In the genomic region with DNA sequence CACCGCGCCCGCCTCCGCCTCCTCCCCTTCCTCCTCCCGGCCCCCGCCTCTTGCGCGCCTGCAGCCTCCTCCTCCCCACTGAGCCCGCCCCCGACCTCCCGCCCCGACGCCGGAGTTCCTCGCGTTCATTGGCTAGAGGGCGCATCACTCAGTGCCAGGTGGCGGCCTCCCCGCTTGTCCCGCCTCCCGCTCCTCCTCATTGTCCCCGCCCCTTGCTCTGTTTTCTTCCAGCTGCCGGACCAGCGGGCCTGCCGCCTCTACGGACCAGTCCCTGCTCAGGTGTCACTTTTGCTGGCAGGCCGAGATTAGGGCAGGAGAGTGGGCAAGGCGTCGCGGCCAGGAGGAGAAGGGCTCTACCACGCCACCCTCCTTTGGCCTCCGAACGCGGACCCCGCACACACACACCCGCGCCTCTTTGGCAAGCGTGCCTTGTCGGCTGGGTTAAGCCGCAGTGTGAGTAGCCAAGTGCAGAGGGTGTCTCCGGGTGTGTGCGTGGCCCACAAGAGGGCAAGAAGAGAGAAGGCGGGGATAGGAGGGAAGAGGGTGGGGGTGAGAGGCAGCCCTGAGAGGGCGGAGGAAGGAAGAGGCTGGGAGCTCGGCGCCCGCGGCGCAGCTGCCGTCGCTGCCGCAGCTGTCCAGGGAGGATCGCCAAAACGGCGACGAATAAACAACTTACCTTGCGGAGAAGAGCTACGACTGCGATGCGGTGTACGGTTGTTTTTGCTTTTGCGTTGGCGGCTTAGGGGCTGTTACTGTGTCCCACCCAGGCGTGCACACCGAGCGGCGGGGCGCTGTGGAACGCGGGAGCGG, we compare ENCODE assay signal across 8 cellular contexts. TPM values are rescaled to one million over a fixed set of nuclear protein-coding genes. Genes with fewer than 3 reads are reported as not detected.
DNase-seq lines count a peak whose midpoint lies in the region; ATAC-seq and TF ChIP-seq lines count a peak whose summit lies in the region.

No MANE protein-coding gene starts in this region.

- H3K9ac ChIP-seq in HUES48 (ENCODE audit: low read depth, low read length) (peak overlapping the region; percentile 53; the same call in 1 of the 2 replicates), endodermal cell (ENCODE audit: extremely low read depth, low read length, poor library complexity, severe bottlenecking) (peak overlapping the region; percentile 46)

- in situ Hi-C loops in Caki2 (cut with HindIII; ENCODE audit: low pct_unique_long_range_greater_than_20kb, low sequenced_read_pairs), result no loop called here

- H3K4me1 ChIP-seq in HUES48 (ENCODE audit: control insufficient read depth, insufficient read depth, low read length) (peaks cover 18% of the 10 kb centered on the region), endodermal cell (ENCODE audit: control insufficient read depth, insufficient read depth, low read length) (no peaks in the 10 kb centered on the region), mesodermal cell (ENCODE audit: control insufficient read depth, insufficient read depth, low read length, poor library complexity, severe bottlenecking) (peaks cover 8% of the 10 kb centered on the region)

- ATAC-seq in GM21423 (IDR thresholded peaks at IDR 0.05; ENCODE audit: unreplicated experiment), result peak; percentile 77

- no peaks in the 10 kb centered on the region for H3K9me3 Mint-ChIP-seq in endodermal cell

- peak overlapping the region; percentile 91 for H3K27ac Mint-ChIP-seq in endodermal cell

- H3K36me3 ChIP-seq in HUES48 (ENCODE audit: control insufficient read depth, insufficient read depth, low read length) (no peaks in the 10 kb centered on the region), endodermal cell (ENCODE audit: control insufficient read depth, insufficient read depth, low read length) (no peaks in the 10 kb centered on the region), mesodermal cell (ENCODE audit: control insufficient read depth, insufficient read depth, low read length) (no peaks in the 10 kb centered on the region)

- peak; percentile 44 for TF ChIP-seq CTCF in endodermal cell (conservative IDR thresholded peaks at IDR 0.05)

- H3K27me3 Mint-ChIP-seq in endodermal cell (ENCODE audit: insufficient read depth), result peaks cover 28% of the 10 kb centered on the region

- H3K4me3 Mint-ChIP-seq in endodermal cell, result peak overlapping the region; percentile 90

- H3K4me1 Mint-ChIP-seq in endodermal cell, result peaks cover 19% of the 10 kb centered on the region

- H3K4me3 ChIP-seq in HUES48 (ENCODE audit: low read depth, low read length) (peak overlapping the region; percentile 87), endodermal cell (ENCODE audit: low read length) (peak overlapping the region; percentile 95), mesodermal cell (ENCODE audit: extremely low read depth, insufficient read depth, low read length, poor library complexity, severe bottlenecking) (peak overlapping the region; percentile 92)

- H3K27me3 ChIP-seq in HUES48 (ENCODE audit: control insufficient read depth, insufficient read depth, low read length) (peaks cover 16% of the 10 kb centered on the region), endodermal cell (ENCODE audit: control insufficient read depth, insufficient read depth, low read length, poor library complexity, severe bottlenecking) (peaks cover 19% of the 10 kb centered on the region)

- H3K36me3 Mint-ChIP-seq in endodermal cell (ENCODE audit: low read depth), result no peaks in the 10 kb centered on the region

- DNase-seq in Caki2 (ENCODE audit: low read depth) (peak; percentile 96), NOMO-1 treated with dmso at 0.1 percent for 144 hours (lab: John Stamatoyannopoulos, UW; ENCODE audit: unreplicated experiment) (peak; percentile 88), endodermal cell (peak; percentile 100)
- DNase-seq in activated CD8-positive, alpha-beta memory T cell treated with anti-CD3 and anti-CD28 coated beads, Interleukin-2, amount 50 U/mL, for 24 hours (ENCODE audit: extremely low read depth), result peak; percentile 98
- peak; percentile 99 for DNase-seq in stimulated activated CD8-positive, alpha-beta memory T cell treated with anti-CD3 and anti-CD28 coated beads, Interleukin-15, amount 100 ng/mL, for 24 hours (ENCODE audit: low read depth)

- peak overlapping the region; percentile 85 for H3K27ac ChIP-seq in HUES48 (ENCODE audit: low read depth, low read length)
- peak overlapping the region; percentile 92 for H3K27ac ChIP-seq in endodermal cell (ENCODE audit: low read depth, low read length)
- peak overlapping the region; percentile 95 for H3K27ac ChIP-seq in mesodermal cell (ENCODE audit: low read depth, low read length, severe bottlenecking)

- H3K9me3 ChIP-seq in HUES48 (ENCODE audit: control insufficient read depth, insufficient read depth, low read length), result no peaks in the 10 kb centered on the region
- no peaks in the 10 kb centered on the region for H3K9me3 ChIP-seq in endodermal cell (ENCODE audit: control insufficient read depth, low read length)
- H3K9me3 ChIP-seq in mesodermal cell (ENCODE audit: control insufficient read depth, low read length), result no peaks in the 10 kb centered on the region

- WGBS in endodermal cell (ENCODE audit: insufficient coverage in 1 of 2, insufficient read length in 1 of 2), 2 experiments, result 0% methylated on average over 10 to 71 of the region's 71 CpGs
- 0% methylated on average over 38 to 39 of the region's 71 CpGs for WGBS in mesodermal cell (ENCODE audit: insufficient coverage in 2 of 2), 2 experiments

RNA-seq across cellular contexts. Expression of a gene that starts 0.4 kb away (rescaled TPM):
- 26.1 and 32.9 TPM in 2 replicates for total RNA-seq in Caki2 (2014; rRNA removed; shearing (Covaris generic); ENCODE audit: low replicate concordance)
- total RNA-seq in endodermal cell, result 10 to 100 TPM; 36.6 to 39.2 TPM
- 20.9 TPM for polyA plus RNA-seq in endodermal cell (2013, experiment 1 of 2)
- 20.5 TPM for polyA plus RNA-seq in endodermal cell (2013, experiment 2 of 2)
- polyA plus RNA-seq in mesodermal cell (2013, experiment 1 of 2), result 26.9 TPM
- polyA plus RNA-seq in mesodermal cell (2013, experiment 2 of 2), result 28.0 TPM

Comparison
In these comparisons a context has a peak if more than half of its experiments do, and no peak if none do; other contexts are left out.
1. Peak in every context shown above with its lines: DNase-seq, ATAC-seq, H3K4me3 ChIP-seq and H3K27ac ChIP-seq.